8 cellular contexts compared by ENCODE assay signal in the genomic region with DNA sequence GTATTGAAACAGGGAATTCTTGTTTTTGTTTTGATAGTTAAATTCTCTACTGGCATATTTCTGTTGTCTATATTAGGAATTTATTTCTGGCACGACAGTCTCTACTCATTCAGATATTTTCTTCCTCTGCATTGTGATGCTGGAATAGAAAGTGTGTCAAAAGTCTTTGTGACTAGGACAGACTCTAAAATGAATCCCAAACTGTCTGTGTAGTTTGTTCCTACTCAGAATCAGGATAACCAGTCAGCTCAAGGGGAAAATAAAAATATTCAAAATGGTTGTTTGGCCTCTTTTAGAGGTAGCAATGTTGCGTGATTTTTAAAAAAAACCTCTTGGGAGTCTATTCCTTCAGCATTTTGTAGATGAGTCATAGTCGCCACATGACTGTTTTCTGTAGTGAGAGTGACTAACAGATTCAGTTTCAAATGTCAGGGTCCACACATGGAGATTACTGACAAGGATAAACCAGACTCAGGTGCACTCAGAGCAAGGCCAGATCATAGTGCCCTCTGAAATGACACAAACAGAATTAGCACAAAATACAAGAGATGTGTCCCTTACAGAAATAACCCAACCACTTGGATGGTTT. TPM values are rescaled to one million over a fixed set of nuclear protein-coding genes. Genes with fewer than 3 reads are reported as not detected.
DNase-seq lines count a peak whose midpoint lies in the region; ATAC-seq and TF ChIP-seq lines count a peak whose summit lies in the region.

No MANE protein-coding gene starts in this region.

- H2AFZ ChIP-seq in KMS-11 (ENCODE audit: low read depth) = no peak overlapping the region

- no peaks in the 10 kb centered on the region for H3K79me2 ChIP-seq in KMS-11 (ENCODE audit: insufficient read depth, low read depth)

- POLR2A ChIA-PET in T-cell (lab: Charles Lee) = no interaction called here

- peaks cover 19% of the 10 kb centered on the region for H3K27me3 Mint-ChIP-seq in activated T-helper 1 cell treated with anti-CD3 and anti-CD28 coated beads, Interleukin-12 subunit alpha, Interleukin-12 subunit beta, Interleukin-2, Interleukin-4 antibody, amounts not matched to agents 30 ng/mL and 10 ng/mL and 1 ng/mL, durations not matched to agents 14 hours and 24 hours and 36 hours (ENCODE audit: insufficient read depth)
- H3K27me3 Mint-ChIP-seq in T-cell = peaks cover 4 to 34% of the 10 kb centered on the region in 2 donors

- ATAC-seq in GM18502 (IDR thresholded peaks at IDR 0.05; ENCODE audit: poor library complexity, unreplicated experiment) = peak; percentile 98
- ATAC-seq in GM21723 (IDR thresholded peaks at IDR 0.05; ENCODE audit: unreplicated experiment) = peak; percentile 97
- ATAC-seq in T-cell (replicated peaks in 1 of 4) = no peak

- CTCF ChIA-PET in T-cell (lab: Charles Lee) = no interaction called here

- DNase-seq in fibroblast of mammary gland (ENCODE audit: low read depth) (peak; percentile 91), NCI-H1105 (lab: John Stamatoyannopoulos, UW) (no peak), T-cell (no peak)
- DNase-seq in activated T-helper 1 cell treated with anti-CD3 and anti-CD28 coated beads, Interleukin-12 subunit alpha, Interleukin-12 subunit beta, Interleukin-2, Interleukin-4 antibody, amounts not matched to agents 30 ng/mL and 10 ng/mL and 1 ng/mL, durations not matched to agents 14 hours and 24 hours and 36 hours (ENCODE audit: low spot score) = no peak
- no peak for DNase-seq in activated CD8-positive, alpha-beta memory T cell treated with anti-CD3 and anti-CD28 coated beads, Interleukin-2, amount 50 U/mL, for 48 hours

- peak overlapping the region; percentile 5; the same call in 1 of the 2 replicates for H3K4me2 ChIP-seq in KMS-11

- H3K36me3 Mint-ChIP-seq in activated T-helper 1 cell treated with anti-CD3 and anti-CD28 coated beads, Interleukin-12 subunit alpha, Interleukin-12 subunit beta, Interleukin-2, Interleukin-4 antibody, amounts not matched to agents 30 ng/mL and 10 ng/mL and 1 ng/mL, durations not matched to agents 14 hours and 24 hours and 36 hours (ENCODE audit: low read depth) = no peaks in the 10 kb centered on the region
- no peaks in the 10 kb centered on the region for H3K36me3 Mint-ChIP-seq in T-cell

- intact Hi-C loops in activated T-helper 1 cell treated with anti-CD3 and anti-CD28 coated beads, Interleukin-12 subunit alpha, Interleukin-12 subunit beta, Interleukin-2, Interleukin-4 antibody, amounts not matched to agents 30 ng/mL and 10 ng/mL and 1 ng/mL, durations not matched to agents 14 hours and 24 hours and 36 hours (cut with micrococcal nuclease) = loop anchor here (1.0 to 5.0 kb wide), 3 partner anchors 8 to 676 kb away; a partner anchor contains a TSS

- no peaks in the 10 kb centered on the region for H4K20me1 ChIP-seq in KMS-11 (ENCODE audit: insufficient read depth)

- H3K9ac ChIP-seq in KMS-11 = no peak overlapping the region

- H3K9me3 Mint-ChIP-seq in activated T-helper 1 cell treated with anti-CD3 and anti-CD28 coated beads, Interleukin-12 subunit alpha, Interleukin-12 subunit beta, Interleukin-2, Interleukin-4 antibody, amounts not matched to agents 30 ng/mL and 10 ng/mL and 1 ng/mL, durations not matched to agents 14 hours and 24 hours and 36 hours = no peaks in the 10 kb centered on the region
- H3K9me3 Mint-ChIP-seq in T-cell = peaks cover 0 to 1% (median 0%) of the 10 kb centered on the region in 3 donors

- H3K4me1 Mint-ChIP-seq in activated T-helper 1 cell treated with anti-CD3 and anti-CD28 coated beads, Interleukin-12 subunit alpha, Interleukin-12 subunit beta, Interleukin-2, Interleukin-4 antibody, amounts not matched to agents 30 ng/mL and 10 ng/mL and 1 ng/mL, durations not matched to agents 14 hours and 24 hours and 36 hours (ENCODE audit: low read depth) = peaks cover 14% of the 10 kb centered on the region
- no peaks in the 10 kb centered on the region for H3K4me1 Mint-ChIP-seq in T-cell

- no peak overlapping the region for H3K4me3 Mint-ChIP-seq in activated T-helper 1 cell treated with anti-CD3 and anti-CD28 coated beads, Interleukin-12 subunit alpha, Interleukin-12 subunit beta, Interleukin-2, Interleukin-4 antibody, amounts not matched to agents 30 ng/mL and 10 ng/mL and 1 ng/mL, durations not matched to agents 14 hours and 24 hours and 36 hours
- H3K4me3 Mint-ChIP-seq in T-cell = no peak overlapping the region

- H3K4me1 ChIP-seq in KMS-11 (ENCODE audit: low read depth, poor library complexity, severe bottlenecking) = peaks cover 14% of the 10 kb centered on the region

- H3K4me3 ChIP-seq in KMS-11 (IDR thresholded peaks at IDR 0.05; ENCODE audit: insufficient read depth, low read depth, low read length) (no peak overlapping the region), fibroblast of mammary gland (ENCODE audit: control insufficient read depth, low read depth, low read length) (no peak overlapping the region)

- TF ChIP-seq CTCF in KMS-11 (conservative IDR thresholded peaks at IDR 0.05; ENCODE audit: low read depth, low read length) (no peak), fibroblast of mammary gland (conservative IDR thresholded peaks at IDR 0.05; ENCODE audit: control insufficient read depth, insufficient read depth, low read depth, low read length) (no peak)

- H3K27ac ChIP-seq in KMS-11 = no peak overlapping the region

- H3K27ac Mint-ChIP-seq in activated T-helper 1 cell treated with anti-CD3 and anti-CD28 coated beads, Interleukin-12 subunit alpha, Interleukin-12 subunit beta, Interleukin-2, Interleukin-4 antibody, amounts not matched to agents 30 ng/mL and 10 ng/mL and 1 ng/mL, durations not matched to agents 14 hours and 24 hours and 36 hours = no peak overlapping the region
- no peak overlapping the region for H3K27ac Mint-ChIP-seq in T-cell

- H3K36me3 ChIP-seq in KMS-11 (ENCODE audit: insufficient read depth) = no peaks in the 10 kb centered on the region

- H3K27me3 ChIP-seq in KMS-11 (ENCODE audit: insufficient read depth, low read depth) = no peaks in the 10 kb centered on the region

RNA-seq across cellular contexts. Expression of a gene that starts 13.1 kb away (rescaled TPM):
- not detected in 2 replicates for total RNA-seq in activated T-helper 1 cell treated with anti-CD3 and anti-CD28 coated beads, Interleukin-12 subunit alpha, Interleukin-12 subunit beta, Interleukin-2, Interleukin-4 antibody, amounts not matched to agents 30 ng/mL and 10 ng/mL and 1 ng/mL, durations not matched to agents 14 hours and 24 hours and 36 hours
- not detected for total RNA-seq in T-cell

Comparison
In these comparisons a context has a peak if more than half of its experiments do, and no peak if none do; other contexts are left out.
1. ATAC-seq: peak in GM18502 (single experiment) and GM21723 (single experiment); none in T-cell (0 of 4).